ENCODE assay signal across 1 cellular context in genomic region chr16:977896-978295, GRCh38.
TF ChIP-seq lines count a peak whose summit lies in the region.

No MANE protein-coding gene starts in this region.

TF ChIP-seq in HEK293, 187 proteins besides CTCF, POLR2A, EP300 and RAD21 (continued from another document and continues in another):
- no peak for TF ChIP-seq PRDM10 (tag by site-specific recombination; IDR thresholded peaks at IDR 0.05)
- TF ChIP-seq ZNF133 (tag by site-specific recombination; IDR thresholded peaks at IDR 0.05), result no peak
- no peak for TF ChIP-seq PRDM1 (tag by site-specific recombination; IDR thresholded peaks at IDR 0.05)
- no peak for TF ChIP-seq ZNF366 (tag by site-specific recombination; conservative IDR thresholded peaks at IDR 0.05)
- no peak for TF ChIP-seq GLI2 (tag by site-specific recombination; IDR thresholded peaks at IDR 0.05; ENCODE audit: borderline replicate concordance, low read depth)
- no peak for TF ChIP-seq ZNF624 (tag by site-specific recombination; IDR thresholded peaks at IDR 0.05)
- no peak for TF ChIP-seq ZNF132 (tag by site-specific recombination; IDR thresholded peaks at IDR 0.05; ENCODE audit: borderline replicate concordance)
- TF ChIP-seq ZNF335 (tag by site-specific recombination; conservative IDR thresholded peaks at IDR 0.05), result no peak
- no peak for TF ChIP-seq ZNF660 (tag by site-specific recombination; IDR thresholded peaks at IDR 0.05)
- TF ChIP-seq ZNF354C (tag by site-specific recombination; IDR thresholded peaks at IDR 0.05; ENCODE audit: borderline replicate concordance, low read depth), result no peak
- no peak for TF ChIP-seq ZNF558 (tag by site-specific recombination; IDR thresholded peaks at IDR 0.05)
- TF ChIP-seq ZNF404 (tag by site-specific recombination; IDR thresholded peaks at IDR 0.05), result no peak
- no peak for TF ChIP-seq ZNF629 (tag by site-specific recombination; IDR thresholded peaks at IDR 0.05)
- TF ChIP-seq ZNF140 (tag by site-specific recombination; IDR thresholded peaks at IDR 0.05), result no peak
- no peak for TF ChIP-seq PRDM2 (tag by site-specific recombination; IDR thresholded peaks at IDR 0.05; ENCODE audit: borderline replicate concordance)
- no peak for TF ChIP-seq ZEB2 (tag by site-specific recombination; IDR thresholded peaks at IDR 0.05)
- no peak for TF ChIP-seq ZNF791 (tag by site-specific recombination; IDR thresholded peaks at IDR 0.05)
- TF ChIP-seq ZNF621 (tag by site-specific recombination; IDR thresholded peaks at IDR 0.05), result 0 out of 2 replicates have a peak, but pooled peaks have one; percentile 14
- no peak for TF ChIP-seq ZNF146 (tag by site-specific recombination; IDR thresholded peaks at IDR 0.05)
- TF ChIP-seq PRDM6 (tag by site-specific recombination; IDR thresholded peaks at IDR 0.05), result no peak
- no peak for TF ChIP-seq ZNF19 (tag by site-specific recombination; IDR thresholded peaks at IDR 0.05; ENCODE audit: low read depth)
- no peak for TF ChIP-seq SP7 (tag by site-specific recombination; IDR thresholded peaks at IDR 0.05)
- no peak for TF ChIP-seq SALL2 (tag by site-specific recombination; IDR thresholded peaks at IDR 0.05; ENCODE audit: borderline replicate concordance)
- no peak; the same call in 1 of the 2 replicates for TF ChIP-seq ZFHX2 (tag by site-specific recombination; conservative IDR thresholded peaks at IDR 0.05)
- no peak for TF ChIP-seq ZNF610 (tag by site-specific recombination; IDR thresholded peaks at IDR 0.05; ENCODE audit: borderline replicate concordance)
- no peak for TF ChIP-seq ZBTB48 (tag by site-specific recombination; IDR thresholded peaks at IDR 0.05)
- TF ChIP-seq ZNF211 (tag by site-specific recombination; IDR thresholded peaks at IDR 0.05; ENCODE audit: low read depth), result no peak
- TF ChIP-seq ZNF513 (tag by site-specific recombination; IDR thresholded peaks at IDR 0.05), result no peak
- no peak for TF ChIP-seq ZBTB26 (tag by site-specific recombination; optimal IDR thresholded peaks at IDR 0.05)
- TF ChIP-seq ZNF157 (tag by site-specific recombination; IDR thresholded peaks at IDR 0.05), result 0 out of 2 replicates have a peak, but pooled peaks have one; percentile 13
- 0 out of 2 replicates have a peak, but pooled peaks have one; percentile 66 for TF ChIP-seq ZNF473 (tag by site-specific recombination; IDR thresholded peaks at IDR 0.05)
- no peak for TF ChIP-seq ZNF768 (tag by site-specific recombination; IDR thresholded peaks at IDR 0.05)
- no peak for TF ChIP-seq ZBTB11 (tag by site-specific recombination; conservative IDR thresholded peaks at IDR 0.05; ENCODE audit: low read depth)
- TF ChIP-seq ZNF600 (tag by site-specific recombination; IDR thresholded peaks at IDR 0.05), result no peak
- TF ChIP-seq SCRT2 (tag by site-specific recombination; IDR thresholded peaks at IDR 0.05), result no peak
- TF ChIP-seq BCL11A (tag by site-specific recombination; IDR thresholded peaks at IDR 0.05; ENCODE audit: low read depth), result no peak
- no peak for TF ChIP-seq ZNF792 (tag by site-specific recombination; IDR thresholded peaks at IDR 0.05)
- no peak for TF ChIP-seq ZNF529 (tag by site-specific recombination; IDR thresholded peaks at IDR 0.05; ENCODE audit: insufficient replicate concordance)
- TF ChIP-seq ZNF433 (tag by site-specific recombination; IDR thresholded peaks at IDR 0.05; ENCODE audit: low read depth), result no peak
- TF ChIP-seq ZNF280D (tag by site-specific recombination; IDR thresholded peaks at IDR 0.05), result no peak
